Comparison of ENCODE assay signal across 21 cellular contexts in genomic region chr18:79429381-79429780, GRCh38.
"Had no signal": no experiment of that assay in that cellular context is flagged by ENCODE, and none has a peak within 500 bp of the region (broad histone marks: within the 10 kb centered on the region; RNA-seq: fewer than 3 reads in every experiment).

No MANE protein-coding gene starts in this region.

- H2AFZ ChIP-seq: hepatocyte, parathyroid adenoma had no signal

- H3K4me2 ChIP-seq: hepatocyte had no signal

- H3K27me3 Mint-ChIP-seq: activated CD4-positive, alpha-beta T cell treated with anti-CD3 and anti-CD28 coated beads, Interleukin-2, amount 10 ng/mL, durations not matched to agents 7 days and 5 days; activated naive CD4-positive, alpha-beta T cell treated with anti-CD3 and anti-CD28 coated beads, Interleukin-2, amount 10 ng/mL, durations not matched to agents 7 days and 5 days; stimulated activated naive CD8-positive, alpha-beta T cell treated with anti-CD3 and anti-CD28 coated beads, Interleukin-15, amount 100 ng/mL, for 72 hours had no signal

- H3K27ac Mint-ChIP-seq: activated CD4-positive, alpha-beta T cell treated with anti-CD3 and anti-CD28 coated beads, Interleukin-2, amount 10 ng/mL, durations not matched to agents 7 days and 5 days; activated naive CD4-positive, alpha-beta T cell treated with anti-CD3 and anti-CD28 coated beads, Interleukin-2, amount 10 ng/mL, durations not matched to agents 7 days and 5 days; activated T-cell treated with anti-CD3 and anti-CD28 coated beads, Interleukin-2, amount 50 U/mL, for 72 hours; nephron progenitor cell; stimulated activated effector memory CD8-positive, alpha-beta T cell treated with anti-CD3 and anti-CD28 coated beads, Interleukin-12 subunit alpha, Interleukin-12 subunit beta, amount 100 ng/mL, for 72 hours had no signal

- H3K4me3 ChIP-seq: adrenal gland, ascending aorta, hepatocyte, right lobe of liver, skin epidermis, tibial artery had no signal

- DNase-seq: activated CD4-positive, alpha-beta T cell treated with anti-CD3 and anti-CD28 coated beads, Interleukin-2, amount 10 ng/mL, durations not matched to agents 7 days and 5 days; activated CD4-positive, CD25-positive, alpha-beta regulatory T cell treated with anti-CD3 and anti-CD28 coated beads, Interleukin-2, amount 50 U/mL, for 72 hours; activated CD8-positive, alpha-beta memory T cell treated with anti-CD3 and anti-CD28 coated beads, Interleukin-2, amount 50 U/mL, for 48 hours; activated effector memory CD4-positive, alpha-beta T cell treated with anti-CD3 and anti-CD28 coated beads, Interleukin-2, amount 50 U/mL, for 16 hours; activated naive CD4-positive, alpha-beta T cell treated with anti-CD3 and anti-CD28 coated beads, Interleukin-2, amount 10 ng/mL, durations not matched to agents 7 days and 5 days; activated T-cell treated with anti-CD3 and anti-CD28 coated beads, Interleukin-2, amount 50 U/mL, for 72 hours; adrenal gland; central memory CD4-positive, alpha-beta T cell; effector memory CD4-positive, alpha-beta T cell; foreskin melanocyte; nephron progenitor cell; right lobe of liver; stimulated activated CD4-positive, alpha-beta T cell treated with anti-CD3 and anti-CD28 coated beads, Interleukin-2, amount 100 ng/mL, for 24 hours; stimulated activated naive CD8-positive, alpha-beta T cell treated with anti-CD3 and anti-CD28 coated beads, Interleukin-15, amount 100 ng/mL, for 72 hours; tibial artery had no signal

- H3K79me2 ChIP-seq: hepatocyte, parathyroid adenoma had no signal

- H3K4me1 ChIP-seq: ascending aorta, parathyroid adenoma, right lobe of liver had no signal

- H3K9ac ChIP-seq: parathyroid adenoma had no signal

- ATAC-seq: activated T-cell treated with anti-CD3 and anti-CD28 coated beads, Interleukin-2, amount 50 U/mL, for 72 hours; esophagus mucosa; right lobe of liver; stimulated activated effector memory CD8-positive, alpha-beta T cell treated with anti-CD3 and anti-CD28 coated beads, Interleukin-12 subunit alpha, Interleukin-12 subunit beta, amount 100 ng/mL, for 72 hours; stimulated activated naive CD8-positive, alpha-beta T cell treated with anti-CD3 and anti-CD28 coated beads, Interleukin-15, amount 100 ng/mL, for 72 hours had no signal

- H3K4me3 Mint-ChIP-seq: activated CD4-positive, alpha-beta T cell treated with anti-CD3 and anti-CD28 coated beads, Interleukin-2, amount 10 ng/mL, durations not matched to agents 7 days and 5 days; activated naive CD4-positive, alpha-beta T cell treated with anti-CD3 and anti-CD28 coated beads, Interleukin-2, amount 10 ng/mL, durations not matched to agents 7 days and 5 days; activated T-cell treated with anti-CD3 and anti-CD28 coated beads, Interleukin-2, amount 50 U/mL, for 72 hours; nephron progenitor cell; stimulated activated effector memory CD8-positive, alpha-beta T cell treated with anti-CD3 and anti-CD28 coated beads, Interleukin-12 subunit alpha, Interleukin-12 subunit beta, amount 100 ng/mL, for 72 hours; stimulated activated naive CD8-positive, alpha-beta T cell treated with anti-CD3 and anti-CD28 coated beads, Interleukin-15, amount 100 ng/mL, for 72 hours had no signal

- H3K27ac ChIP-seq: adrenal gland, ascending aorta, hepatocyte, parathyroid adenoma, right lobe of liver, skin epidermis, tibial artery had no signal

- H3K9me3 Mint-ChIP-seq: activated CD4-positive, alpha-beta T cell treated with anti-CD3 and anti-CD28 coated beads, Interleukin-2, amount 10 ng/mL, durations not matched to agents 7 days and 5 days; activated naive CD4-positive, alpha-beta T cell treated with anti-CD3 and anti-CD28 coated beads, Interleukin-2, amount 10 ng/mL, durations not matched to agents 7 days and 5 days; activated T-cell treated with anti-CD3 and anti-CD28 coated beads, Interleukin-2, amount 50 U/mL, for 72 hours; stimulated activated effector memory CD8-positive, alpha-beta T cell treated with anti-CD3 and anti-CD28 coated beads, Interleukin-12 subunit alpha, Interleukin-12 subunit beta, amount 100 ng/mL, for 72 hours; stimulated activated naive CD8-positive, alpha-beta T cell treated with anti-CD3 and anti-CD28 coated beads, Interleukin-15, amount 100 ng/mL, for 72 hours had no signal

- H3K27me3 ChIP-seq: adrenal gland, ascending aorta, hepatocyte, right lobe of liver, tibial artery had no signal
